Comparison of ENCODE assay signal across 21 cellular contexts in the genomic region with DNA sequence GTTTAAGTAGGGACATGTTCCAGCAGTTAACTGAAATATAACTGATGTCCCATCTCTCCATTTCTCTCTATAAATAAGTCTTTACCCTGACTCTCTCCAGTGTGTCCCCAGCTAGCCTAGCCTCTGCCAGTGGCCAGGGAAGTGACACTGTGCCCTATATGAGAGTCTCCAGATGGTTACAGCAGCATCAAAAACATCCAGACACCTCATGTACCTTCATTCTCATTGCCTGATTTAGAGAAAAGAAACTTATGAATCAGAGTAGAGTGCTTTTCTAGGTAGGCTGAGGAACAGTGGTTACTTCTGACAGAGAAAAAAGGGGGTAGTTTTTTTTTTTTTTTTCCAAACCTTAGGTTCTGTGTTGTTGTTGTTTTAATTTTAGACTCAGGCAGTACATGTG.
DNase-seq lines count a peak whose midpoint lies in the region; ATAC-seq lines count a peak whose summit lies in the region.
"Had no signal": no experiment of that assay in that cellular context is flagged by ENCODE, and none has a peak within 500 bp of the region (broad histone marks: within the 10 kb centered on the region; RNA-seq: fewer than 3 reads in every experiment).

No MANE protein-coding gene starts in this region.

- H3K36me3 Mint-ChIP-seq in activated naive CD4-positive, alpha-beta T cell treated with anti-CD3 and anti-CD28 coated beads, Interleukin-2, amount 50 U/mL, for 72 hours = no peaks in the 10 kb centered on the region

- intact Hi-C loops in posterior cingulate gyrus (cut with DNase I) = no loop called here

- ATAC-seq in activated CD4-positive, CD25-positive, alpha-beta regulatory T cell treated with anti-CD3 and anti-CD28 coated beads, Interleukin-2, amount 50 U/mL, for 24 hours = peak; percentile 55 to 68
- ATAC-seq in activated naive CD4-positive, alpha-beta T cell treated with anti-CD3 and anti-CD28 coated beads, Interleukin-2, amount 50 U/mL, for 72 hours = peak; percentile 70 to 97
- ATAC-seq in HG02852 (IDR thresholded peaks at IDR 0.05; ENCODE audit: unreplicated experiment) = no peak

- no peaks in the 10 kb centered on the region for H3K9me3 Mint-ChIP-seq in activated naive CD4-positive, alpha-beta T cell treated with anti-CD3 and anti-CD28 coated beads, Interleukin-2, amount 50 U/mL, for 72 hours
- H3K9me3 Mint-ChIP-seq: CD8-positive, alpha-beta memory T cell; HFFc6 had no signal

- H3K27ac Mint-ChIP-seq in activated naive CD4-positive, alpha-beta T cell treated with anti-CD3 and anti-CD28 coated beads, Interleukin-2, amount 50 U/mL, for 72 hours = no peak overlapping the region
- H3K27ac Mint-ChIP-seq: CD8-positive, alpha-beta memory T cell had no signal

- peak overlapping the region; percentile 74 for H3K27ac ChIP-seq in epithelial cell of prostate
- H3K27ac ChIP-seq: 22Rv1, Peyer's patch had no signal

- no peak for DNase-seq in activated CD4-positive, CD25-positive, alpha-beta regulatory T cell treated with anti-CD3 and anti-CD28 coated beads, Interleukin-2, amount 50 U/mL, for 72 hours
- no peak for DNase-seq in activated naive CD4-positive, alpha-beta T cell treated with anti-CD3 and anti-CD28 coated beads, Interleukin-2, amount 50 U/mL, for 72 hours (ENCODE audit: low spot score in 2 of 2)
- no peak for DNase-seq in activated naive CD4-positive, alpha-beta T cell treated with Interleukin-2 at 50 U/mL for 16 hours
- DNase-seq in epithelial cell of prostate (ENCODE audit: low read depth, low spot score) (no peak), posterior cingulate gyrus (no peak), NCI-H748 (lab: John Stamatoyannopoulos, UW; ENCODE audit: unreplicated experiment) (no peak)
- DNase-seq: CD8-positive, alpha-beta memory T cell; GF-D8; GOT3; HFFc6; KBM-7; MG63; NCI-H1092 treated with DMSO at 0.1 percent for 48 hours; NCI-H1694; NCI-H446; NCI-H82; Peyer's patch; SHP77 had no signal
